11 cellular contexts compared by ENCODE assay signal in genomic region chr13:110397445-110397844, GRCh38.
DNase-seq lines count a peak whose midpoint lies in the region; ATAC-seq, FAIRE-seq and TF ChIP-seq lines count a peak whose summit lies in the region.
"Had no signal": no experiment of that assay in that cellular context is flagged by ENCODE, and none has a peak within 500 bp of the region (broad histone marks: within the 10 kb centered on the region; RNA-seq: fewer than 3 reads in every experiment).

No MANE protein-coding gene starts in this region.

- no peak for TF ChIP-seq CTCF in pancreas (IDR thresholded peaks at IDR 0.05)

- peak overlapping the region; percentile 86 for H3K9ac ChIP-seq in adipocyte (ENCODE audit: low read length)

- ATAC-seq in pancreas (peak in 3 of 4 donors; percentile 12 to 52 (median 30)), GM21576 (IDR thresholded peaks at IDR 0.05; ENCODE audit: unreplicated experiment) (no peak)

- H3K9me3 ChIP-seq in adipocyte (ENCODE audit: control insufficient read depth, low read length) (no peaks in the 10 kb centered on the region), pancreas (no peaks in the 10 kb centered on the region)
- H3K9me3 ChIP-seq: SJCRH30 had no signal

- H3K4me1 ChIP-seq in adipocyte (ENCODE audit: control insufficient read depth, insufficient read depth, low read length) (peaks cover 82% of the 10 kb centered on the region), pancreas (peaks cover 0 to 3% (median 0%) of the 10 kb centered on the region in 3 donors)

- 54 to 55% methylated on average over 9 of the region's 9 CpGs for WGBS in pancreas, 2 donors

- H3K27me3 ChIP-seq in adipocyte (replicated peaks; ENCODE audit: control insufficient read depth, insufficient read depth, low read length), result no peaks in the 10 kb centered on the region
- no peaks in the 10 kb centered on the region for H3K27me3 ChIP-seq in pancreas
- H3K27me3 ChIP-seq: SJCRH30 had no signal

- peaks cover 7% of the 10 kb centered on the region for H3K36me3 ChIP-seq in adipocyte (ENCODE audit: control insufficient read depth, insufficient read depth, low read length, severe bottlenecking)
- no peaks in the 10 kb centered on the region for H3K36me3 ChIP-seq in pancreas

- in situ Hi-C loops in ACHN (cut with HindIII; ENCODE audit: low pct_ligation_motif_present, low pct_unique_long_range_greater_than_20kb, low sequenced_read_pairs), result no loop called here

- intact Hi-C loops in pancreas (cut with DNase I), result no loop called here

- no peak for FAIRE-seq in pancreas (lab: Jason Lieb, UNC)

- H3K4me3 ChIP-seq in adipocyte (ENCODE audit: low read length) (peak overlapping the region; percentile 64), pancreas (no peak overlapping the region)
- H3K4me3 ChIP-seq: SJCRH30 had no signal

- peak overlapping the region in 2 of 4 donors; percentile 11 to 38 for H3K27ac ChIP-seq in pancreas
- H3K27ac ChIP-seq: C4-2B, SJCRH30 had no signal

- DNase-seq in ACHN (peak; percentile 25), adipocyte (ENCODE audit: low read depth) (peak; percentile 88), foreskin melanocyte (peak; percentile 95), pancreas (no peak), HuH-7 (ENCODE audit: low spot score) (no peak), D341Med (ENCODE audit: low spot score) (no peak), SHP77 (lab: John Stamatoyannopoulos, UW) (no peak)
- DNase-seq: NCI-H1417, SJCRH30 had no signal

Comparison
In these comparisons a context has a peak if more than half of its experiments do, and no peak if none do; other contexts are left out.
1. DNase-seq: peak in ACHN (single experiment), adipocyte (single experiment) and foreskin melanocyte (single experiment); none in pancreas (0 of 6), HuH-7 (single experiment), D341Med (single experiment) and SHP77 (0 of 2).